Comparison of ENCODE assay signal across 8 cellular contexts in the genomic region with DNA sequence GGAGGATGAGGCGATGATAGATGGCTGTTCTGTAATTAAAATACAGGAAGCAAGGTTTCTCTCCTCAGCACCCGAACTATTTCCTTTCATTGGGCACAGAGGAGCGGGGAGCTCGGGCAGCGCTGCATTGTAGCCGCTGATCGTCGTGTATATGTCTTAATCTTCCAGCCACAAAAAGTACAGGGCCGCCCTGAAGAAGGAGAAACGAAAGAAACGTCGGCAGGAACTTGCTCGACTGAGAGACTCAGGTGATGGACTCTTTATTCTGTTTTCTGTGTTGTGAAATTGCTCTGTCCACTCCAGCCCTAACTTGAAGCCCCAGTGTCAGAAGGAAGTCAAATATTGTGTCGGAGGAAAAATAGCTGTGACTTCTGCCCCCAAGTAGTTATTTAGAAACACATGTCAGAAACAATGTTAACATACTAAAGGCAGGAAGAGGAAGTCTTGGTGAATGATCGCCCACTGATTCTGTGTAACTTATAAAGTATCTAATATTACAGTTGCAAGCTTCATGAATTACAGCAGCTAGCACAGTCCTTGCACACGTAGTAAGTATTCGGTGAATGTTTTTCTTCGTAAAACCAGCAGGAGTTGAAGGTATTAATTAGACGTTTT. TPM values are rescaled to one million over a fixed set of nuclear protein-coding genes. Genes with fewer than 3 reads are reported as not detected.
DNase-seq lines count a peak whose midpoint lies in the region; ATAC-seq and TF ChIP-seq lines count a peak whose summit lies in the region.

No MANE protein-coding gene starts in this region.

- no peak for DNase-seq in Panc1 (ENCODE audit: low read depth, low spot score)
- DNase-seq in fibroblast of pulmonary artery (ENCODE audit: low read depth) = peak; percentile 5
- peak; percentile 22 for DNase-seq in pons (ENCODE audit: low spot score)
- no peak for DNase-seq in cerebellum (ENCODE audit: low spot score)
- no peak for DNase-seq in T-helper 9 cell
- DNase-seq in NCI-H2081 treated with DMSO at 0.1 percent for 48 hours (lab: John Stamatoyannopoulos, UW) = no peak

- no peaks in the 10 kb centered on the region for H3K9me3 ChIP-seq in Panc1 (ENCODE audit: control insufficient read depth, insufficient read depth, low read depth, low read length)

- no peaks in the 10 kb centered on the region for H3K27me3 ChIP-seq in Panc1 (ENCODE audit: control insufficient read depth, insufficient read depth, low read length)

- TSS peak; percentile 93 for BruUV-seq in Panc1 (replicated peaks; lab: Mats Ljungman, UMichigan)

- no peak for TF ChIP-seq CTCF in Panc1 (IDR thresholded peaks at IDR 0.05)
- no peak for TF ChIP-seq CTCF in fibroblast of pulmonary artery (IDR thresholded peaks at IDR 0.05; ENCODE audit: low read length, missing control alignments)

- H3K4me1 ChIP-seq in Panc1 (ENCODE audit: control insufficient read depth, insufficient read depth, low read length) = no peaks in the 10 kb centered on the region

- H3K4me3 ChIP-seq in Panc1 (ENCODE audit: low read depth in 2 of 2, low read length in 2 of 2) = peak overlapping the region; percentile 71 to 73
- peak overlapping the region; percentile 67 for H3K4me3 ChIP-seq in fibroblast of pulmonary artery (replicated peaks; ENCODE audit: low read depth, low read length)

- in situ Hi-C loops in Panc1 (cut with HindIII; ENCODE audit: low pct_unique_long_range_greater_than_20kb, low sequenced_read_pairs) = no loop called here

- CTCF ChIA-PET in Panc1 (lab: Charles Lee) = interaction anchor here (0.6 kb wide), 1 partner anchor 359 kb away, joined by 3 read pairs; no protein-coding TSS in a partner anchor

- POLR2A ChIA-PET in Panc1 (lab: Charles Lee) = no interaction called here

- H3K36me3 ChIP-seq in Panc1 (ENCODE audit: control insufficient read depth, insufficient read depth, low read length) = no peaks in the 10 kb centered on the region

- intact Hi-C loops in Panc1 (cut with micrococcal nuclease; ENCODE audit: unreplicated experiment) = no loop called here

- peak overlapping the region; percentile 74 for H3K27ac ChIP-seq in Panc1 (ENCODE audit: low read length)

- ATAC-seq in GM18520 (IDR thresholded peaks at IDR 0.05; ENCODE audit: unreplicated experiment) (peak; percentile 17), HG02870 (IDR thresholded peaks at IDR 0.05; ENCODE audit: unreplicated experiment) (peak; percentile 10), Panc1 (peak; percentile 39; the same call in 1 of the 2 replicates)

RNA-seq across cellular contexts. Expression of a gene that starts 0.6 kb away (rescaled TPM):
- 3.0 TPM for total RNA-seq in Panc1 (2021; ENCODE audit: unreplicated experiment)
- polyA plus RNA-seq in Panc1 (2012; ENCODE audit: insufficient read length) = 4.0 TPM
- total RNA-seq in cerebellum = 6.4 TPM

RNA-seq across cellular contexts. Expression of a gene that starts 52.8 kb away (rescaled TPM):
- total RNA-seq in Panc1 (2021; ENCODE audit: unreplicated experiment) (6.8 TPM), cerebellum (10.2 TPM)
- polyA plus RNA-seq in Panc1 (2012; ENCODE audit: insufficient read length) = 6.5 TPM

Comparison
In these comparisons a context has a peak if more than half of its experiments do, and no peak if none do; other contexts are left out.
1. DNase-seq: peak in fibroblast of pulmonary artery (single experiment) and pons (single experiment); none in Panc1 (single experiment), cerebellum (single experiment), T-helper 9 cell (single experiment) and NCI-H2081 treated with DMSO at 0.1 percent for 48 hours (single experiment).
2. Peak in every context shown above with its lines, with median percentiles within 50 percentile points of each other: ATAC-seq.